27 cellular contexts compared by ENCODE assay signal in genomic region chr4:110705440-110705782, GRCh38.
DNase-seq lines count a peak whose midpoint lies in the region; ATAC-seq and TF ChIP-seq lines count a peak whose summit lies in the region.
"Had no signal": no experiment of that assay in that cellular context is flagged by ENCODE, and none has a peak within 500 bp of the region (broad histone marks: within the 10 kb centered on the region; RNA-seq: fewer than 3 reads in every experiment).

No MANE protein-coding gene starts in this region.

- H3K36me3 Mint-ChIP-seq in memory B cell: no peaks in the 10 kb centered on the region
- no peaks in the 10 kb centered on the region for H3K36me3 Mint-ChIP-seq in activated T-helper 1 cell treated with anti-CD3 and anti-CD28 coated beads, Interleukin-12 subunit alpha, Interleukin-12 subunit beta, Interleukin-2, Interleukin-4 antibody, amounts not matched to agents 30 ng/mL and 10 ng/mL and 1 ng/mL, durations not matched to agents 14 hours and 24 hours and 36 hours (ENCODE audit: low read depth)

- in situ Hi-C loops in mammary epithelial cell (cut with MboI; ENCODE audit: low sequenced_read_pairs in 2 of 2): no loop called here

- TF ChIP-seq CTCF in coronary artery (IDR thresholded peaks at IDR 0.05): no peak
- no peak for TF ChIP-seq CTCF in mammary epithelial cell (conservative IDR thresholded peaks at IDR 0.05 in 1 of 2, IDR thresholded peaks at IDR 0.05 in 1 of 2; ENCODE audit: extremely low read depth in 1 of 2, insufficient read depth in 1 of 2, low read depth in 1 of 2, low read length in 2 of 2)
- no peak for TF ChIP-seq CTCF in uterus (IDR thresholded peaks at IDR 0.05)

- no peak overlapping the region for H3K27ac Mint-ChIP-seq in memory B cell
- H3K27ac Mint-ChIP-seq in activated T-helper 1 cell treated with anti-CD3 and anti-CD28 coated beads, Interleukin-12 subunit alpha, Interleukin-12 subunit beta, Interleukin-2, Interleukin-4 antibody, amounts not matched to agents 30 ng/mL and 10 ng/mL and 1 ng/mL, durations not matched to agents 14 hours and 24 hours and 36 hours: no peak overlapping the region
- H3K27ac Mint-ChIP-seq: CD4-positive, CD25-positive, alpha-beta regulatory T cell; nephron; T-helper 1 cell treated with Interleukin-12 subunit alpha and Interleukin-12 subunit beta and Interleukin-4 antibody, amounts not matched to agents 30 μg/mL and 1 μg/mL, for 36 hours had no signal

- CTCF ChIA-PET in mammary epithelial cell (lab: Charles Lee; ENCODE audit: low non-redundant PET): no interaction called here

- ATAC-seq in GM18861 (IDR thresholded peaks at IDR 0.05; ENCODE audit: unreplicated experiment): peak; percentile 21
- peak; percentile 29 for ATAC-seq in HG02759 (IDR thresholded peaks at IDR 0.05; ENCODE audit: unreplicated experiment)
- peak; percentile 37 for ATAC-seq in memory B cell (ENCODE audit: low read depth)
- ATAC-seq: left colon, Panc1 had no signal

- H2AFZ ChIP-seq in Karpas-422 (ENCODE audit: low read length) (peak overlapping the region; percentile 80), mammary epithelial cell (ENCODE audit: low read depth, low read length) (no peak overlapping the region)

- peak overlapping the region; percentile 18 for H3K4me3 Mint-ChIP-seq in memory B cell
- no peak overlapping the region for H3K4me3 Mint-ChIP-seq in activated T-helper 1 cell treated with anti-CD3 and anti-CD28 coated beads, Interleukin-12 subunit alpha, Interleukin-12 subunit beta, Interleukin-2, Interleukin-4 antibody, amounts not matched to agents 30 ng/mL and 10 ng/mL and 1 ng/mL, durations not matched to agents 14 hours and 24 hours and 36 hours
- H3K4me3 Mint-ChIP-seq: CD4-positive, CD25-positive, alpha-beta regulatory T cell; nephron; T-helper 1 cell treated with Interleukin-12 subunit alpha and Interleukin-12 subunit beta and Interleukin-4 antibody, amounts not matched to agents 30 μg/mL and 1 μg/mL, for 36 hours had no signal

- peaks cover 45% of the 10 kb centered on the region for H3K4me1 ChIP-seq in Karpas-422 (ENCODE audit: low read length)
- H3K4me1 ChIP-seq in mammary epithelial cell (ENCODE audit: insufficient read depth, low read length): no peaks in the 10 kb centered on the region
- no peaks in the 10 kb centered on the region for H3K4me1 ChIP-seq in uterus
- H3K4me1 ChIP-seq: right lobe of liver, SJCRH30 had no signal

- WGBS in mammary epithelial cell (ENCODE audit: low coverage, missing lambda C conversion rate): 70% methylated on average over 4 of the region's 4 CpGs

- no peak for TF ChIP-seq POLR2A in uterus (IDR thresholded peaks at IDR 0.05)

- H3K4me1 Mint-ChIP-seq in memory B cell: peaks cover 15% of the 10 kb centered on the region
- H3K4me1 Mint-ChIP-seq in activated T-helper 1 cell treated with anti-CD3 and anti-CD28 coated beads, Interleukin-12 subunit alpha, Interleukin-12 subunit beta, Interleukin-2, Interleukin-4 antibody, amounts not matched to agents 30 ng/mL and 10 ng/mL and 1 ng/mL, durations not matched to agents 14 hours and 24 hours and 36 hours (ENCODE audit: low read depth): no peaks in the 10 kb centered on the region
- H3K4me1 Mint-ChIP-seq: CD4-positive, CD25-positive, alpha-beta regulatory T cell; nephron had no signal

- no peaks in the 10 kb centered on the region for H3K79me2 ChIP-seq in Karpas-422 (ENCODE audit: low read length)
- H3K79me2 ChIP-seq in mammary epithelial cell (ENCODE audit: insufficient read depth, low read length): no peaks in the 10 kb centered on the region

- peak overlapping the region; percentile 54 for H3K4me3 ChIP-seq in Karpas-422 (ENCODE audit: low read length)
- H3K4me3 ChIP-seq in coronary artery: no peak overlapping the region
- no peak overlapping the region for H3K4me3 ChIP-seq in mammary epithelial cell (replicated peaks in 1 of 3; ENCODE audit: insufficient read depth in 1 of 3, low read depth in 2 of 3, low read length in 3 of 3)
- H3K4me3 ChIP-seq in uterus: no peak overlapping the region
- H3K4me3 ChIP-seq: MG63, right lobe of liver, SJCRH30 had no signal

- H3K9me3 ChIP-seq in Karpas-422 (ENCODE audit: low read length): no peaks in the 10 kb centered on the region
- H3K9me3 ChIP-seq in mammary epithelial cell (replicated peaks; ENCODE audit: insufficient read depth, low read length): no peaks in the 10 kb centered on the region
- H3K9me3 ChIP-seq in uterus: no peaks in the 10 kb centered on the region
- H3K9me3 ChIP-seq: MG63, right lobe of liver, SJCRH30 had no signal

- H3K9ac ChIP-seq in Karpas-422 (ENCODE audit: low read length) (peak overlapping the region; percentile 60), mammary epithelial cell (ENCODE audit: insufficient read depth, low read length) (no peak overlapping the region)

- H3K4me2 ChIP-seq in Karpas-422 (ENCODE audit: low read depth, low read length, poor library complexity, severe bottlenecking) (peak overlapping the region; percentile 75), mammary epithelial cell (ENCODE audit: insufficient read depth, low read depth, low read length) (no peak overlapping the region)

- no peaks in the 10 kb centered on the region for H3K27me3 ChIP-seq in Karpas-422 (ENCODE audit: low read length)
- no peaks in the 10 kb centered on the region for H3K27me3 ChIP-seq in mammary epithelial cell (ENCODE audit: insufficient read depth, low read length)
- no peaks in the 10 kb centered on the region for H3K27me3 ChIP-seq in uterus
- H3K27me3 ChIP-seq: MG63, right lobe of liver, SJCRH30 had no signal

- H4K20me1 ChIP-seq in Karpas-422 (ENCODE audit: insufficient read depth, low read depth, low read length): no peaks in the 10 kb centered on the region
- H4K20me1 ChIP-seq in mammary epithelial cell (ENCODE audit: insufficient read depth, low read length): no peaks in the 10 kb centered on the region

- dilution Hi-C loops in mammary epithelial cell (cut with HindIII; ENCODE audit: low sequenced_read_pairs): no loop called here

- BruUV-seq in mammary epithelial cell (replicated peaks; lab: Mats Ljungman, UMichigan): no TSS peak

- no peaks in the 10 kb centered on the region for H3K36me3 ChIP-seq in Karpas-422 (ENCODE audit: insufficient read depth, low read length)
- H3K36me3 ChIP-seq in mammary epithelial cell (ENCODE audit: insufficient read depth, low read length): no peaks in the 10 kb centered on the region
- H3K36me3 ChIP-seq in uterus: no peaks in the 10 kb centered on the region
- H3K36me3 ChIP-seq: MG63, right lobe of liver, SJCRH30 had no signal

- no peaks in the 10 kb centered on the region; the same call in 1 of the 2 replicates for H3K9me2 ChIP-seq in Karpas-422 (replicated peaks; ENCODE audit: insufficient read depth, low read length)

- H3K27me3 Mint-ChIP-seq in memory B cell: no peaks in the 10 kb centered on the region
- H3K27me3 Mint-ChIP-seq in activated T-helper 1 cell treated with anti-CD3 and anti-CD28 coated beads, Interleukin-12 subunit alpha, Interleukin-12 subunit beta, Interleukin-2, Interleukin-4 antibody, amounts not matched to agents 30 ng/mL and 10 ng/mL and 1 ng/mL, durations not matched to agents 14 hours and 24 hours and 36 hours (ENCODE audit: insufficient read depth): no peaks in the 10 kb centered on the region
- H3K27me3 Mint-ChIP-seq: CD4-positive, CD25-positive, alpha-beta regulatory T cell had no signal

- intact Hi-C loops in mammary epithelial cell (cut with micrococcal nuclease) (no loop called here), uterus (cut with DNase I; ENCODE audit: low total_unique reads) (no loop called here)
- intact Hi-C loops in activated T-helper 1 cell treated with anti-CD3 and anti-CD28 coated beads, Interleukin-12 subunit alpha, Interleukin-12 subunit beta, Interleukin-2, Interleukin-4 antibody, amounts not matched to agents 30 ng/mL and 10 ng/mL and 1 ng/mL, durations not matched to agents 14 hours and 24 hours and 36 hours (cut with micrococcal nuclease): no loop called here

- H3K9me3 Mint-ChIP-seq in memory B cell: peaks cover 9% of the 10 kb centered on the region
- no peaks in the 10 kb centered on the region for H3K9me3 Mint-ChIP-seq in activated T-helper 1 cell treated with anti-CD3 and anti-CD28 coated beads, Interleukin-12 subunit alpha, Interleukin-12 subunit beta, Interleukin-2, Interleukin-4 antibody, amounts not matched to agents 30 ng/mL and 10 ng/mL and 1 ng/mL, durations not matched to agents 14 hours and 24 hours and 36 hours

- DNase-seq in Karpas-422: peak; percentile 80
- no peak for DNase-seq in memory B cell (ENCODE audit: low spot score in 2 of 2)
- no peak for DNase-seq in coronary artery (ENCODE audit: low spot score)
- DNase-seq in mammary epithelial cell: no peak
- DNase-seq in uterus: no peak
- DNase-seq in activated T-helper 1 cell treated with anti-CD3 and anti-CD28 coated beads, Interleukin-12 subunit alpha, Interleukin-12 subunit beta, Interleukin-2, Interleukin-4 antibody, amounts not matched to agents 30 ng/mL and 10 ng/mL and 1 ng/mL, durations not matched to agents 14 hours and 24 hours and 36 hours (ENCODE audit: low spot score): no peak
- DNase-seq: activated CD4-positive, alpha-beta T cell treated with anti-CD3 and anti-CD28 coated beads, Interleukin-2, amount 50 U/mL, for 1 hour; activated CD8-positive, alpha-beta memory T cell treated with anti-CD3 and anti-CD28 coated beads, Interleukin-2, amount 50 U/mL, for 4 hours; activated effector memory CD4-positive, alpha-beta T cell treated with anti-CD3 and anti-CD28 coated beads, Interleukin-2, amount 50 U/mL, for 16 hours; CD4-positive, CD25-positive, alpha-beta regulatory T cell; DMS153; GF-D8; glutamatergic neuron; left colon; MG63; midbrain; NCI-H1694; NCI-H774; right lobe of liver; SJCRH30; stimulated activated CD8-positive, alpha-beta memory T cell treated with anti-CD3 and anti-CD28 coated beads, Interleukin-4, amount 100 ng/mL, for 48 hours; substantia nigra had no signal

- H3K27ac ChIP-seq in Karpas-422 (ENCODE audit: low read length) (peak overlapping the region; percentile 96), coronary artery (no peak overlapping the region), mammary epithelial cell (ENCODE audit: insufficient read depth, low read depth, low read length) (no peak overlapping the region), uterus (no peak overlapping the region)
- H3K27ac ChIP-seq: right lobe of liver, SJCRH30 had no signal
